25 cellular contexts compared by ENCODE assay signal in the genomic region with DNA sequence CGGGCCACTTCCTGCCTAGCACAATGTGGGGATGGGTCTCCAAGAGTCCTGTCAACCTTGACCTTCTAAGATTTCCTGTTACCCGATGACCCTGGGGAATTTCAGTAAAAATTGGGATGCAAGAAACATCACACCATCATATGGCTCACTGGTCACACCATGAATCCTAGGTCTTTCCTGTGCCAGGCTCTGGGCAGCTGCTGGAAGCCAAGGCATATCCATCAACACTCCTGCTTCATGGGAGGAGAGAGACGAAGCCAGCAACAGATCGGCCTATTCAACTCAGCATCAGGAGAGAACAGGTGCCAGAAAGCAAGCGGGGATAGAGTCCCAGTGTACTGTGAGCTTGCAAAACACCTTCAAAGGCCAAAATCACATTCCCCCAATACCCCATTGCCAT. TPM values are rescaled to one million over a fixed set of nuclear protein-coding genes. Genes with fewer than 3 reads are reported as not detected.
DNase-seq lines count a peak whose midpoint lies in the region; ATAC-seq and TF ChIP-seq lines count a peak whose summit lies in the region.
"Had no signal": no experiment of that assay in that cellular context is flagged by ENCODE, and none has a peak within 500 bp of the region (broad histone marks: within the 10 kb centered on the region; RNA-seq: fewer than 3 reads in every experiment).

No MANE protein-coding gene starts in this region.

- in situ Hi-C loops in Panc1 (cut with HindIII; ENCODE audit: low pct_unique_long_range_greater_than_20kb, low sequenced_read_pairs) = no loop called here

- ATAC-seq in SK-N-SH treated with all-trans-retinoic acid at 6 μM for 48 hours (no peak), Panc1 (no peak), GM19463 (IDR thresholded peaks at IDR 0.05; ENCODE audit: unreplicated experiment) (no peak), HG03196 (IDR thresholded peaks at IDR 0.05; ENCODE audit: unreplicated experiment) (no peak)
- ATAC-seq: left lung had no signal

- peak overlapping the region in 2 of 3 experiments; percentile 12 to 66 for H3K27ac Mint-ChIP-seq in nephron
- H3K27ac Mint-ChIP-seq: T-helper 1 cell treated with Interleukin-12 subunit alpha and Interleukin-12 subunit beta and Interleukin-4 antibody, amounts not matched to agents 30 μg/mL and 1 μg/mL, for 36 hours had no signal

- POLR2A ChIA-PET in SK-N-SH (lab: Yijun Ruan, JAX) (no interaction called here), Panc1 (lab: Charles Lee) (no interaction called here)

- H3K4me3 Mint-ChIP-seq in nephron = no peak overlapping the region
- H3K4me3 Mint-ChIP-seq: B cell; T-helper 1 cell treated with Interleukin-12 subunit alpha and Interleukin-12 subunit beta and Interleukin-4 antibody, amounts not matched to agents 30 μg/mL and 1 μg/mL, for 36 hours had no signal

- peaks cover 3 to 13% of the 10 kb centered on the region in 2 experiments; a peak in 2 of 4 replicates for H3K4me1 ChIP-seq in SK-N-SH (ENCODE audit: control insufficient read depth in 1 of 2, insufficient read depth in 2 of 2, low read depth in 1 of 2, low read length in 1 of 2)
- peaks cover 16% of the 10 kb centered on the region for H3K4me1 ChIP-seq in Panc1 (ENCODE audit: control insufficient read depth, insufficient read depth, low read length)
- H3K4me1 ChIP-seq: Peyer's patch, transverse colon had no signal

- H3K36me3 ChIP-seq in SK-N-SH (replicated peaks in 1 of 2; ENCODE audit: control insufficient read depth in 1 of 2, insufficient read depth in 2 of 2, low read length in 1 of 2) (no peaks in the 10 kb centered on the region), H7 (replicated peaks; ENCODE audit: control insufficient read depth, insufficient read depth, low read length) (no peaks in the 10 kb centered on the region), Panc1 (ENCODE audit: control insufficient read depth, insufficient read depth, low read length) (no peaks in the 10 kb centered on the region)
- H3K36me3 ChIP-seq: brain microvascular endothelial cell, left lung, Peyer's patch, transverse colon had no signal

- no peaks in the 10 kb centered on the region for H3K79me2 ChIP-seq in SK-N-SH (ENCODE audit: insufficient read depth)

- no peak for TF ChIP-seq RAD21 in SK-N-SH (IDR thresholded peaks at IDR 0.05; ENCODE audit: low read length)

- H4K20me1 ChIP-seq in SK-N-SH (ENCODE audit: insufficient read depth) = no peaks in the 10 kb centered on the region

- no peak for DNase-seq in SK-N-SH
- peak; percentile 16 for DNase-seq in H7
- no peak for DNase-seq in Panc1 (ENCODE audit: low read depth, low spot score)
- DNase-seq in retina = no peak
- DNase-seq: activated CD4-positive, alpha-beta T cell treated with anti-CD3 and anti-CD28 coated beads for 4 hours; activated CD8-positive, alpha-beta memory T cell treated with anti-CD3 and anti-CD28 coated beads for 24 hours; activated naive CD4-positive, alpha-beta T cell; activated T-cell treated with anti-CD3 and anti-CD28 coated beads, Interleukin-2, amount 50 U/mL, for 1 hour; DND-41; HCEC 1CT; NCI-H1436 treated with DMSO at 0.1 percent for 48 hours; NCI-H2171; NCI-H524 treated with DMSO at 0.1 percent for 48 hours; stimulated activated CD4-positive, alpha-beta T cell treated with anti-CD3 and anti-CD28 coated beads, Interleukin-4, amount 100 ng/mL, for 1 hour; transverse colon had no signal

- H3K27me3 ChIP-seq in SK-N-SH (ENCODE audit: insufficient read depth) (no peaks in the 10 kb centered on the region), H7 (ENCODE audit: control insufficient read depth, insufficient read depth, low read length) (no peaks in the 10 kb centered on the region), Panc1 (ENCODE audit: control insufficient read depth, insufficient read depth, low read length) (no peaks in the 10 kb centered on the region)
- H3K27me3 ChIP-seq: brain microvascular endothelial cell, left lung, Peyer's patch, transverse colon had no signal

- H3K9ac ChIP-seq in SK-N-SH = no peak overlapping the region
- H3K9ac ChIP-seq: KMS-11 had no signal

- no peaks in the 10 kb centered on the region for H3K9me2 ChIP-seq in SK-N-SH

- H3K36me3 Mint-ChIP-seq in nephron (ENCODE audit: low read depth) = no peaks in the 10 kb centered on the region

- no peak for TF ChIP-seq EP300 in SK-N-SH (IDR thresholded peaks at IDR 0.05; ENCODE audit: borderline replicate concordance in 1 of 2, low read depth in 1 of 2, low read length in 1 of 2)

- no TSS peak for BruUV-seq in Panc1 (replicated peaks; lab: Mats Ljungman, UMichigan)

- H3K4me3 ChIP-seq in SK-N-SH (ENCODE audit: low read depth in 2 of 2, low read length in 1 of 2) (no peak overlapping the region), H7 (ENCODE audit: insufficient read depth, low read depth, low read length) (no peak overlapping the region), Panc1 (ENCODE audit: low read depth in 2 of 2, low read length in 2 of 2) (no peak overlapping the region)
- H3K4me3 ChIP-seq: left lung, Peyer's patch, transverse colon had no signal

- H3K9me3 ChIP-seq in SK-N-SH (no peaks in the 10 kb centered on the region), Panc1 (ENCODE audit: control insufficient read depth, insufficient read depth, low read depth, low read length) (no peaks in the 10 kb centered on the region)
- H3K9me3 ChIP-seq: left lung, Peyer's patch, transverse colon had no signal

- H3K4me2 ChIP-seq in SK-N-SH = peak overlapping the region; percentile 48; the same call in 1 of the 2 replicates
- H3K4me2 ChIP-seq: KMS-11 had no signal

- no peaks in the 10 kb centered on the region for H3K27me3 Mint-ChIP-seq in nephron (ENCODE audit: low read depth)
- H3K27me3 Mint-ChIP-seq: B cell had no signal

- intact Hi-C loops in Panc1 (cut with micrococcal nuclease; ENCODE audit: unreplicated experiment) = no loop called here

- CTCF ChIA-PET in SK-N-SH (lab: Yijun Ruan, JAX) = no interaction called here
- CTCF ChIA-PET in Panc1 (lab: Charles Lee) = no interaction called here

- peak overlapping the region; percentile 89 for H2AFZ ChIP-seq in SK-N-SH (ENCODE audit: low read depth)

- H3K4me1 Mint-ChIP-seq in nephron = peaks cover 26% of the 10 kb centered on the region

- H3K27ac ChIP-seq in SK-N-SH (ENCODE audit: low read depth in 2 of 2, low read length in 1 of 2) (peak overlapping the region in 1 of 2 experiments; percentile 65; a peak in 1 of 4 replicates), Panc1 (ENCODE audit: low read length) (peak overlapping the region; percentile 59; the same call in 1 of the 2 replicates)
- H3K27ac ChIP-seq: KMS-11, left lung, Peyer's patch, transverse colon had no signal

- WGBS in SK-N-SH (ENCODE audit: low lambda C conversion rate) = 88% methylated on average over 5 of the region's 5 CpGs

- H3F3A ChIP-seq in SK-N-SH (replicated peaks; ENCODE audit: insufficient read depth) = peaks cover 10% of the 10 kb centered on the region

- TF ChIP-seq CTCF in SK-N-SH (IDR thresholded peaks at IDR 0.05) = no peak
- no peak for TF ChIP-seq CTCF in Panc1 (IDR thresholded peaks at IDR 0.05)
- no peak for TF ChIP-seq CTCF in nephron (IDR thresholded peaks at IDR 0.05; ENCODE audit: unreplicated experiment in 3 of 3)

- no peaks in the 10 kb centered on the region for H3K9me3 Mint-ChIP-seq in nephron
- H3K9me3 Mint-ChIP-seq: T-helper 1 cell treated with Interleukin-12 subunit alpha and Interleukin-12 subunit beta and Interleukin-4 antibody, amounts not matched to agents 30 μg/mL and 1 μg/mL, for 36 hours had no signal

TF ChIP-seq in SK-N-SH, 30 proteins besides CTCF, POLR2A, EP300 and RAD21 (continues in another document):
- TF ChIP-seq YY1 (IDR thresholded peaks at IDR 0.05; ENCODE audit: low read depth) (no peak), NFIC (IDR thresholded peaks at IDR 0.05; ENCODE audit: borderline replicate concordance) (no peak), RCOR1 (IDR thresholded peaks at IDR 0.05; ENCODE audit: low read length) (no peak)

TF ChIP-seq in SK-N-SH treated with all-trans-retinoic acid at 6 μM for 48 hours, 23 proteins besides CTCF, POLR2A, EP300 and RAD21 (continues in another document):
- no peak for TF ChIP-seq GLIS3 (CRISPR knock-in tag; IDR thresholded peaks at IDR 0.05)
- TF ChIP-seq, protein P1, sequence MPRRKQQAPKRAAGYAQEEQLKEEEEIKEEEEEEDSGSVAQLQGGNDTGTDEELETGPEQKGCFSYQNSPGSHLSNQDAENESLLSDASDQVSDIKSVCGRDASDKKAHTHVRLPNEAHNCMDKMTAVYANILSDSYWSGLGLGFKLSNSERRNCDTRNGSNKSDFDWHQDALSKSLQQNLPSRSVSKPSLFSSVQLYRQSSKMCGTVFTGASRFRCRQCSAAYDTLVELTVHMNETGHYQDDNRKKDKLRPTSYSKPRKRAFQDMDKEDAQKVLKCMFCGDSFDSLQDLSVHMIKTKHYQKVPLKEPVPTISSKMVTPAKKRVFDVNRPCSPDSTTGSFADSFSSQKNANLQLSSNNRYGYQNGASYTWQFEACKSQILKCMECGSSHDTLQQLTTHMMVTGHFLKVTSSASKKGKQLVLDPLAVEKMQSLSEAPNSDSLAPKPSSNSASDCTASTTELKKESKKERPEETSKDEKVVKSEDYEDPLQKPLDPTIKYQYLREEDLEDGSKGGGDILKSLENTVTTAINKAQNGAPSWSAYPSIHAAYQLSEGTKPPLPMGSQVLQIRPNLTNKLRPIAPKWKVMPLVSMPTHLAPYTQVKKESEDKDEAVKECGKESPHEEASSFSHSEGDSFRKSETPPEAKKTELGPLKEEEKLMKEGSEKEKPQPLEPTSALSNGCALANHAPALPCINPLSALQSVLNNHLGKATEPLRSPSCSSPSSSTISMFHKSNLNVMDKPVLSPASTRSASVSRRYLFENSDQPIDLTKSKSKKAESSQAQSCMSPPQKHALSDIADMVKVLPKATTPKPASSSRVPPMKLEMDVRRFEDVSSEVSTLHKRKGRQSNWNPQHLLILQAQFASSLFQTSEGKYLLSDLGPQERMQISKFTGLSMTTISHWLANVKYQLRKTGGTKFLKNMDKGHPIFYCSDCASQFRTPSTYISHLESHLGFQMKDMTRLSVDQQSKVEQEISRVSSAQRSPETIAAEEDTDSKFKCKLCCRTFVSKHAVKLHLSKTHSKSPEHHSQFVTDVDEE (CRISPR knock-in tag; IDR thresholded peaks at IDR 0.05) = no peak
- TF ChIP-seq ZC3H10 (CRISPR knock-in tag; IDR thresholded peaks at IDR 0.05) = no peak
- TF ChIP-seq TOX (CRISPR knock-in tag; IDR thresholded peaks at IDR 0.05; ENCODE audit: borderline replicate concordance) = no peak
- TF ChIP-seq SNAI2 (CRISPR knock-in tag; IDR thresholded peaks at IDR 0.05) = no peak

RNA-seq across cellular contexts. Expression of a gene that starts 6.6 kb away (rescaled TPM):
- 89.8 and 96.1 TPM in 2 replicates for polyA plus RNA-seq in SK-N-SH (2012; rRNA removed)
- 73.6 and 92.1 TPM in 2 replicates for polyA plus RNA-seq in SK-N-SH (2012; cell fraction: cytosol; rRNA removed)
- polyA plus RNA-seq in SK-N-SH (2012; cell fraction: nucleus; rRNA removed) = 47.4 and 67.2 TPM in 2 replicates
- 17.1 and 17.6 TPM in 2 replicates for total RNA-seq in H7 (2014; rRNA removed; shearing (Covaris generic))
- total RNA-seq in Panc1 (2021; ENCODE audit: unreplicated experiment) = 56.3 TPM
- polyA plus RNA-seq in Panc1 (2012; ENCODE audit: insufficient read length) = 74.0 TPM
